Comparison of ENCODE assay signal across 8 cellular contexts in genomic region chr12:53660064-53660463, GRCh38. TPM values are rescaled to one million over a fixed set of nuclear protein-coding genes. Genes with fewer than 3 reads are reported as not detected.
DNase-seq lines count a peak whose midpoint lies in the region; ATAC-seq and TF ChIP-seq lines count a peak whose summit lies in the region.
"Had no signal": no experiment of that assay in that cellular context is flagged by ENCODE, and none has a peak within 500 bp of the region (broad histone marks: within the 10 kb centered on the region; RNA-seq: fewer than 3 reads in every experiment).

No MANE protein-coding gene starts in this region.

- peak overlapping the region; percentile 57; the same call in 1 of the 2 replicates for H3K27ac ChIP-seq in SK-N-MC
- H3K27ac ChIP-seq in upper lobe of left lung, result peak overlapping the region in 3 of 4 donors; percentile 32 to 73 (median 64)

- no peak for DNase-seq in SK-N-MC (ENCODE audit: low read depth, low spot score)
- DNase-seq in fibroblast of peridontal ligament (ENCODE audit: extremely low read depth), result peak; percentile 67
- DNase-seq in myocyte (ENCODE audit: low read depth), result peak; percentile 47
- DNase-seq in upper lobe of left lung, result no peak
- no peak for DNase-seq in activated CD4-positive, alpha-beta T cell treated with anti-CD3 and anti-CD28 coated beads for 4 hours
- no peak for DNase-seq in ureter (ENCODE audit: low spot score)
- DNase-seq: SIG-M5 had no signal

- TF ChIP-seq CTCF in upper lobe of left lung (IDR thresholded peaks at IDR 0.05), result no peak

- TF ChIP-seq EP300 in upper lobe of left lung (IDR thresholded peaks at IDR 0.05), result no peak

- TF ChIP-seq POLR2A in upper lobe of left lung (IDR thresholded peaks at IDR 0.05), result no peak

- H3K4me3 ChIP-seq in SK-N-MC (no peak overlapping the region), upper lobe of left lung (no peak overlapping the region)

- peaks cover 22% of the 10 kb centered on the region for H3K36me3 ChIP-seq in SK-N-MC (ENCODE audit: insufficient read depth, low read length)
- peaks cover 3 to 24% (median 22%) of the 10 kb centered on the region in 4 donors for H3K36me3 ChIP-seq in upper lobe of left lung

- ATAC-seq in upper lobe of left lung (ENCODE audit: low FRiP score in 2 of 2) (peak in 1 of 2 donors; percentile 16), HG03432 (IDR thresholded peaks at IDR 0.05; ENCODE audit: unreplicated experiment) (no peak)

- 85 to 98% methylated on average over 5 of the region's 5 CpGs for WGBS in upper lobe of left lung, 2 donors

- peaks cover 5 to 15% (median 12%) of the 10 kb centered on the region in 4 donors for H3K4me1 ChIP-seq in upper lobe of left lung

- no peaks in the 10 kb centered on the region for H3K27me3 ChIP-seq in upper lobe of left lung

- H3K9me3 ChIP-seq in SK-N-MC (ENCODE audit: low read depth, low read length) (no peaks in the 10 kb centered on the region), upper lobe of left lung (no peaks in the 10 kb centered on the region)

- no peak overlapping the region for H3K9ac ChIP-seq in SK-N-MC (ENCODE audit: insufficient read length)

RNA-seq across cellular contexts. Expression of gene ATP5MC2, which starts 15.8 kb away (rescaled TPM):
- total RNA-seq in myocyte (411 and 520 TPM in 2 replicates), upper lobe of left lung (100 to 1,000 TPM; 140 to 273 (median 206) TPM), ureter (341 TPM)
- 434 TPM for polyA plus RNA-seq in myocyte (2012)

RNA-seq across cellular contexts. Expression of gene ATF7, which starts 33.9 kb away (rescaled TPM):
- 15.5 and 25.3 TPM in 2 replicates for total RNA-seq in myocyte
- 23.9 TPM for polyA plus RNA-seq in myocyte (2012)
- 10 to 100 TPM; 23.4 to 48.9 (median 41.2) TPM for total RNA-seq in upper lobe of left lung
- total RNA-seq in ureter, result 58.3 TPM

Comparison
In these comparisons a context has a peak if more than half of its experiments do, and no peak if none do; other contexts are left out.
1. DNase-seq: peak in fibroblast of peridontal ligament (single experiment) and myocyte (single experiment); none in SK-N-MC (single experiment), upper lobe of left lung (0 of 2), activated CD4-positive, alpha-beta T cell treated with anti-CD3 and anti-CD28 coated beads for 4 hours (0 of 2) and ureter (single experiment).